19 cellular contexts compared by ENCODE assay signal in the genomic region with DNA sequence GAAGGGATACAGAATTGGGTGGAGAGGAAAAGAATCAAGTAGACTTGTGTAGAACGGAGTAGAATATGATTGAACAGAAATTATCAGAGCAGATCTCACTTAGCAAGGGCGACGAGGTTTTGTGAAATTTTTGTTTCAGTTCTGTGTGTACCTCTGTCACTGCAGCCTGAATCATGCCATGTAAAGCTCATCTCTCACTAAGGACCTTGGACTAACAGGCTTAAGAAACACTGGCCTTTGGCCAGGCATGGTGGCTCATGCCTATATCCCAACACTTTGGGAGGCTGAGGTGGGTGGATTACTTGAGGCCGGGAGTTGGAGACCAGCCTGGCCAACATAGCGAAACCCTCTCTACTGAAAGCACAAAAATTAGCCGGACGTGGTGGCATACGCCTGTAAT.
DNase-seq lines count a peak whose midpoint lies in the region; ATAC-seq, FAIRE-seq and TF ChIP-seq lines count a peak whose summit lies in the region.
"Had no signal": no experiment of that assay in that cellular context is flagged by ENCODE, and none has a peak within 500 bp of the region (broad histone marks: within the 10 kb centered on the region; RNA-seq: fewer than 3 reads in every experiment).

No MANE protein-coding gene starts in this region.

- H3K4me1 Mint-ChIP-seq in GM23338 (no peaks in the 10 kb centered on the region), immature natural killer cell (no peaks in the 10 kb centered on the region)
- H3K4me1 Mint-ChIP-seq: B cell had no signal

- WGBS in small intestine, 3 donors = 91 to 95% (median 92%) methylated on average over 8 of the region's 8 CpGs

- ATAC-seq in GM23338 (no peak), left lobe of liver (peak; percentile 72), mucosa of descending colon (peak; percentile 17)
- ATAC-seq: CD8-positive, alpha-beta T cell had no signal

- H3K27me3 Mint-ChIP-seq in GM23338 (ENCODE audit: insufficient read depth, low read depth, poor library complexity) = peaks cover 4% of the 10 kb centered on the region
- H3K27me3 Mint-ChIP-seq in immature natural killer cell (ENCODE audit: low read depth in 3 of 3) = peaks cover 0 to 10% (median 4%) of the 10 kb centered on the region in 3 donors

- H3K9me3 ChIP-seq in mucosa of descending colon = no peaks in the 10 kb centered on the region
- H3K9me3 ChIP-seq in small intestine (ENCODE audit: control insufficient read depth, low read depth) = no peaks in the 10 kb centered on the region
- H3K9me3 ChIP-seq in WERI-Rb-1 (ENCODE audit: severe bottlenecking) = no peaks in the 10 kb centered on the region
- H3K9me3 ChIP-seq: BLaER1 treated with 17β-estradiol and CSF1 and Interleukin-3, amounts not matched to agents 10 nM and 100 nM had no signal

- H2AFZ ChIP-seq in GM23338 = no peak overlapping the region

- H3K4me3 ChIP-seq in GM23338 (no peak overlapping the region), mucosa of descending colon (no peak overlapping the region), small intestine (ENCODE audit: low read depth in 1 of 2, low read length in 2 of 2) (no peak overlapping the region), WERI-Rb-1 (ENCODE audit: low read depth, low read length) (no peak overlapping the region)
- H3K4me3 ChIP-seq: BLaER1 treated with 17β-estradiol and CSF1 and Interleukin-3, amounts not matched to agents 10 nM and 100 nM had no signal

- no peak for TF ChIP-seq CTCF in GM23338 (conservative IDR thresholded peaks at IDR 0.05; ENCODE audit: low read depth in 2 of 2)
- no peak for TF ChIP-seq CTCF in mucosa of descending colon (IDR thresholded peaks at IDR 0.05)
- TF ChIP-seq CTCF in WERI-Rb-1 (IDR thresholded peaks at IDR 0.05; ENCODE audit: low read depth, low read length) = no peak

- intact Hi-C loops in mucosa of descending colon (cut with DNase I, micrococcal nuclease) = no loop called here

- no peaks in the 10 kb centered on the region for H3K79me2 ChIP-seq in GM23338 (replicated peaks; ENCODE audit: insufficient read depth)

- no peaks in the 10 kb centered on the region for H3K36me3 ChIP-seq in GM23338 (ENCODE audit: insufficient read depth)
- peaks cover 4% of the 10 kb centered on the region for H3K36me3 ChIP-seq in mucosa of descending colon (ENCODE audit: low read depth)
- peaks cover 5 to 17% of the 10 kb centered on the region in 2 donors for H3K36me3 ChIP-seq in small intestine (ENCODE audit: control insufficient read depth in 2 of 2, insufficient read depth in 2 of 2, low read length in 2 of 2)
- no peaks in the 10 kb centered on the region for H3K36me3 ChIP-seq in WERI-Rb-1
- H3K36me3 ChIP-seq: BLaER1 treated with 17β-estradiol and CSF1 and Interleukin-3, amounts not matched to agents 10 nM and 100 nM had no signal

- no peak overlapping the region for H3K4me2 ChIP-seq in GM23338

- H3K36me3 Mint-ChIP-seq in GM23338 (ENCODE audit: low read depth) (peaks cover 44% of the 10 kb centered on the region), immature natural killer cell (no peaks in the 10 kb centered on the region)
- H3K36me3 Mint-ChIP-seq: CD8-positive, alpha-beta T cell had no signal

- H3K4me1 ChIP-seq in GM23338 (ENCODE audit: insufficient read depth) (no peaks in the 10 kb centered on the region; the same call in 1 of the 2 replicates), mucosa of descending colon (ENCODE audit: low read depth) (no peaks in the 10 kb centered on the region), small intestine (ENCODE audit: control insufficient read depth in 2 of 2, insufficient read depth in 1 of 2, low read depth in 1 of 2, low read length in 1 of 2) (no peaks in the 10 kb centered on the region)

- peaks cover 93% of the 10 kb centered on the region for H3K9me3 Mint-ChIP-seq in GM23338
- H3K9me3 Mint-ChIP-seq in immature natural killer cell = peaks cover 0 to 1% (median 0%) of the 10 kb centered on the region in 6 donors
- H3K9me3 Mint-ChIP-seq: CD8-positive, alpha-beta T cell had no signal

- no peaks in the 10 kb centered on the region for H4K20me1 ChIP-seq in GM23338 (replicated peaks; ENCODE audit: insufficient read depth)
- H4K20me1 ChIP-seq: BLaER1 treated with 17β-estradiol and CSF1 and Interleukin-3, amounts not matched to agents 10 nM and 100 nM had no signal

- no peaks in the 10 kb centered on the region for H3F3A ChIP-seq in GM23338 (replicated peaks; ENCODE audit: low read depth)

- no peaks in the 10 kb centered on the region for H3K9me2 ChIP-seq in GM23338 (ENCODE audit: insufficient read depth)

- H3K27me3 ChIP-seq in GM23338 (ENCODE audit: insufficient read depth) (no peaks in the 10 kb centered on the region), small intestine (ENCODE audit: control insufficient read depth in 2 of 2, insufficient read depth in 2 of 2, low read length in 2 of 2) (no peaks in the 10 kb centered on the region), WERI-Rb-1 (ENCODE audit: insufficient read depth, low read depth, severe bottlenecking) (peaks cover 32% of the 10 kb centered on the region)
- H3K27me3 ChIP-seq: BLaER1 treated with 17β-estradiol and CSF1 and Interleukin-3, amounts not matched to agents 10 nM and 100 nM had no signal

- no peak for DNase-seq in GM23338 (ENCODE audit: low spot score)
- no peak for DNase-seq in left lobe of liver (ENCODE audit: low spot score)
- no peak for DNase-seq in mucosa of descending colon
- DNase-seq in small intestine = peak; percentile 38
- DNase-seq in NOMO-1 (lab: John Stamatoyannopoulos, UW; ENCODE audit: unreplicated experiment in 2 of 2) = no peak
- no peak for DNase-seq in GF-D8 (lab: John Stamatoyannopoulos, UW)
- no peak for DNase-seq in immature natural killer cell
- DNase-seq in WERI-Rb-1 = no peak
- DNase-seq: CD8-positive, alpha-beta T cell; COR-L47; DMS 273 treated with DMSO at 0.1 percent for 48 hours; DMS53; DND-41; EL; GOT3; H7 had no signal

- H3K4me3 Mint-ChIP-seq in GM23338 = no peak overlapping the region
- H3K4me3 Mint-ChIP-seq in immature natural killer cell = no peak overlapping the region
- H3K4me3 Mint-ChIP-seq: B cell; CD8-positive, alpha-beta T cell had no signal

- FAIRE-seq in small intestine (lab: Jason Lieb, UNC) = no peak
- FAIRE-seq: GM12891 had no signal

- H3K27ac Mint-ChIP-seq in GM23338 (no peak overlapping the region), immature natural killer cell (no peak overlapping the region)
- H3K27ac Mint-ChIP-seq: B cell; CD8-positive, alpha-beta T cell had no signal

- H3K27ac ChIP-seq in GM23338 (ENCODE audit: low read depth) (peak overlapping the region; percentile 50; the same call in 1 of the 2 replicates), small intestine (ENCODE audit: low read depth in 1 of 2, low read length in 1 of 2) (no peak overlapping the region), WERI-Rb-1 (no peak overlapping the region)
- H3K27ac ChIP-seq: BLaER1 treated with 17β-estradiol and CSF1 and Interleukin-3, amounts not matched to agents 10 nM and 100 nM had no signal

TF ChIP-seq in GM23338, 12 proteins besides CTCF, POLR2A, EP300 and RAD21:
- TF ChIP-seq, protein P1, sequence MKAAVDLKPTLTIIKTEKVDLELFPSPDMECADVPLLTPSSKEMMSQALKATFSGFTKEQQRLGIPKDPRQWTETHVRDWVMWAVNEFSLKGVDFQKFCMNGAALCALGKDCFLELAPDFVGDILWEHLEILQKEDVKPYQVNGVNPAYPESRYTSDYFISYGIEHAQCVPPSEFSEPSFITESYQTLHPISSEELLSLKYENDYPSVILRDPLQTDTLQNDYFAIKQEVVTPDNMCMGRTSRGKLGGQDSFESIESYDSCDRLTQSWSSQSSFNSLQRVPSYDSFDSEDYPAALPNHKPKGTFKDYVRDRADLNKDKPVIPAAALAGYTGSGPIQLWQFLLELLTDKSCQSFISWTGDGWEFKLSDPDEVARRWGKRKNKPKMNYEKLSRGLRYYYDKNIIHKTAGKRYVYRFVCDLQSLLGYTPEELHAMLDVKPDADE (IDR thresholded peaks at IDR 0.05) = no peak
- TF ChIP-seq EZH2 (IDR thresholded peaks at IDR 0.05; ENCODE audit: low read depth, unreplicated experiment) (no peak), JUNB (IDR thresholded peaks at IDR 0.05; ENCODE audit: unreplicated experiment) (no peak), REST (IDR thresholded peaks at IDR 0.05; ENCODE audit: unreplicated experiment) (no peak), STAT1 (IDR thresholded peaks at IDR 0.05; ENCODE audit: unreplicated experiment) (no peak)
